Comparison of ENCODE assay signal across 8 cellular contexts in genomic region chr6:26020983-26021349, GRCh38. TPM values are rescaled to one million over a fixed set of nuclear protein-coding genes. Genes with fewer than 3 reads are reported as not detected.
DNase-seq lines count a peak whose midpoint lies in the region; ATAC-seq and TF ChIP-seq lines count a peak whose summit lies in the region.

No MANE protein-coding gene starts in this region.

- POLR2A ChIA-PET in activated CD4-positive, alpha-beta T cell treated with anti-CD3 and anti-CD28 coated beads for 36 hours (lab: Charles Lee), result interaction anchor here (0.6 to 4.5 kb wide), 25 partner anchors 9 to 1818 kb away, joined by 3 to 179 read pairs (median 5); partner anchors contain the start of genes CARMIL1 and TRIM38

- peak; percentile 7 for ATAC-seq in activated CD4-positive, alpha-beta T cell treated with anti-CD3 and anti-CD28 coated beads for 36 hours
- ATAC-seq in HG03108 (IDR thresholded peaks at IDR 0.05; ENCODE audit: unreplicated experiment), result peak; percentile 3
- no peak for ATAC-seq in T-helper 17 cell
- ATAC-seq in left lobe of liver, result peak; percentile 5

- H3K4me3 Mint-ChIP-seq in activated CD4-positive, alpha-beta T cell treated with anti-CD3 and anti-CD28 coated beads for 36 hours, result peak overlapping the region; percentile 94
- H3K4me3 Mint-ChIP-seq in T-helper 17 cell (peak overlapping the region; percentile 92), chondrocyte (ENCODE audit: unreplicated experiment) (peak overlapping the region; percentile 95)

- H3K27me3 Mint-ChIP-seq in activated CD4-positive, alpha-beta T cell treated with anti-CD3 and anti-CD28 coated beads for 36 hours, result no peaks in the 10 kb centered on the region
- no peaks in the 10 kb centered on the region for H3K27me3 Mint-ChIP-seq in T-helper 17 cell
- no peaks in the 10 kb centered on the region for H3K27me3 Mint-ChIP-seq in chondrocyte (ENCODE audit: low read depth)

- intact Hi-C loops in activated CD4-positive, alpha-beta T cell treated with anti-CD3 and anti-CD28 coated beads for 36 hours (cut with DNase I, micrococcal nuclease), result loop anchor here (1.0 to 10.0 kb wide), 7 partner anchors 22 to 1814 kb away; partner anchors contain the start of gene TRIM38 (in 1 of the 2)

- H3K27ac Mint-ChIP-seq in activated CD4-positive, alpha-beta T cell treated with anti-CD3 and anti-CD28 coated beads for 36 hours, result peak overlapping the region; percentile 100
- H3K27ac Mint-ChIP-seq in T-helper 17 cell (peak overlapping the region; percentile 98), chondrocyte (ENCODE audit: unreplicated experiment) (peak overlapping the region; percentile 100)

- DNase-seq in activated CD4-positive, alpha-beta T cell treated with anti-CD3 and anti-CD28 coated beads for 36 hours, result peak; percentile 82
- DNase-seq in activated CD4-positive, alpha-beta T cell treated with anti-CD3 and anti-CD28 coated beads for 1 hour, result no peak
- DNase-seq in T-helper 17 cell, result peak in 2 of 3 donors; percentile 29
- DNase-seq in chondrocyte (ENCODE audit: low spot score), result no peak
- peak; percentile 67 for DNase-seq in left lobe of liver (ENCODE audit: low spot score)
- DNase-seq in stimulated activated CD4-positive, alpha-beta T cell treated with anti-CD3 and anti-CD28 coated beads, Interleukin-4, amount 100 ng/mL, for 24 hours, result peak; percentile 42
- DNase-seq in DMS79 treated with DMSO at 0.1 percent for 48 hours (lab: John Stamatoyannopoulos, UW), result no peak

- H3K36me3 Mint-ChIP-seq in activated CD4-positive, alpha-beta T cell treated with anti-CD3 and anti-CD28 coated beads for 36 hours (ENCODE audit: low read depth), result peaks cover 7% of the 10 kb centered on the region
- H3K36me3 Mint-ChIP-seq in T-helper 17 cell (ENCODE audit: low read depth) (no peaks in the 10 kb centered on the region), chondrocyte (ENCODE audit: low read depth) (no peaks in the 10 kb centered on the region)

- CTCF ChIA-PET in activated CD4-positive, alpha-beta T cell treated with anti-CD3 and anti-CD28 coated beads for 36 hours (lab: Charles Lee), result interaction anchor here (1.1 to 3.9 kb wide), 5 partner anchors 8 to 29 kb away, joined by 3 to 31 read pairs (median 5); a partner anchor contains a TSS

- no peak for TF ChIP-seq CTCF in chondrocyte (IDR thresholded peaks at IDR 0.05)

- H3K9me3 Mint-ChIP-seq in activated CD4-positive, alpha-beta T cell treated with anti-CD3 and anti-CD28 coated beads for 36 hours (ENCODE audit: low read depth), result peaks cover 5% of the 10 kb centered on the region
- peaks cover 4% of the 10 kb centered on the region for H3K9me3 Mint-ChIP-seq in chondrocyte (ENCODE audit: low read depth)

- H3K4me1 Mint-ChIP-seq in activated CD4-positive, alpha-beta T cell treated with anti-CD3 and anti-CD28 coated beads for 36 hours, result peaks cover 43% of the 10 kb centered on the region
- peaks cover 20% of the 10 kb centered on the region for H3K4me1 Mint-ChIP-seq in T-helper 17 cell
- peaks cover 17% of the 10 kb centered on the region for H3K4me1 Mint-ChIP-seq in chondrocyte (ENCODE audit: low read depth)

- H3K9me3 ChIP-seq in T-helper 17 cell (ENCODE audit: control insufficient read depth, low read length, poor library complexity, severe bottlenecking), result no peaks in the 10 kb centered on the region

RNA-seq across cellular contexts. Expression of gene TRIM38, which starts 58.4 kb away (rescaled TPM):
- 10 to 100 TPM; 24.9 TPM for total RNA-seq in activated CD4-positive, alpha-beta T cell treated with anti-CD3 and anti-CD28 coated beads for 36 hours
- total RNA-seq in T-helper 17 cell, result 10 to 100 TPM; 17.5 to 19.9 TPM
- 7.1 to 7.4 TPM (median 7.2 TPM) in 3 replicates for total RNA-seq in chondrocyte
- total RNA-seq in left lobe of liver, result 4.3 TPM

Comparison
In these comparisons a context has a peak if more than half of its experiments do, and no peak if none do; other contexts are left out.
1. DNase-seq: peak in activated CD4-positive, alpha-beta T cell treated with anti-CD3 and anti-CD28 coated beads for 36 hours (single experiment), T-helper 17 cell (2 of 3), left lobe of liver (single experiment) and stimulated activated CD4-positive, alpha-beta T cell treated with anti-CD3 and anti-CD28 coated beads, Interleukin-4, amount 100 ng/mL, for 24 hours (single experiment); none in activated CD4-positive, alpha-beta T cell treated with anti-CD3 and anti-CD28 coated beads for 1 hour (single experiment), chondrocyte (single experiment) and DMS79 treated with DMSO at 0.1 percent for 48 hours (single experiment).
2. Peak in every context shown above with its lines, with median percentiles within 50 percentile points of each other: H3K27ac Mint-ChIP-seq and H3K4me3 Mint-ChIP-seq.